ENCODE assay signal across 27 cellular contexts in the genomic region with DNA sequence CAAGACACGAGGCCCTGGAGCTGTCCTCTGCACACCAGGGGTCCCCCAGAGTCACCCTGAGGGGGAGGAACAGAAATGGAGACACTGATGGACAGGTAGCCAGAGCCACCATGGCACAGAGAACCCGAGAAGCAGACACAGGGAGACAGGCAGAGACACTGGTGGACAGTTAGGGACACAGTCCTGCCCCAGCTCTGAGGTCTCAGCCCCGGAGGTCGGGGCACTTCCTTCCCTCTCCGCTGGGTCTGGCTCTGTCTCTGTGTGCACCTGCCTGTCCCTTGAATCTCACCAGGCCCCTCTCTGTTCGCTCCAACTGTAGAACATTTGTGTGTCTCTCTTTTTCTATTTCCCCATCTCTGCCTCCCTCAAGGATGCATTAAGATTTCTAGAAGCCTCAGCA. TPM values are rescaled to one million over a fixed set of nuclear protein-coding genes. Genes with fewer than 3 reads are reported as not detected.
DNase-seq lines count a peak whose midpoint lies in the region; ATAC-seq, FAIRE-seq and TF ChIP-seq lines count a peak whose summit lies in the region.
"Had no signal": no experiment of that assay in that cellular context is flagged by ENCODE, and none has a peak within 500 bp of the region (broad histone marks: within the 10 kb centered on the region; RNA-seq: fewer than 3 reads in every experiment).

No MANE protein-coding gene starts in this region.

- no peaks in the 10 kb centered on the region for H4K20me1 ChIP-seq in osteoblast (ENCODE audit: insufficient read depth, low read length)
- H4K20me1 ChIP-seq: BLaER1 treated with 17β-estradiol and CSF1 and Interleukin-3, amounts not matched to agents 10 nM and 100 nM had no signal

- H3K9me3 ChIP-seq in kidney (ENCODE audit: control insufficient read depth in 1 of 2, low read length in 2 of 2), result peaks cover 2 to 6% of the 10 kb centered on the region in 2 donors
- peaks cover 3% of the 10 kb centered on the region for H3K9me3 ChIP-seq in osteoblast (ENCODE audit: low read depth, low read length)
- H3K9me3 ChIP-seq: BE2C had no signal

- H3K27ac Mint-ChIP-seq in activated CD8-positive, alpha-beta T cell treated with anti-CD3 and anti-CD28 coated beads, Interleukin-2, amount 10 ng/mL, durations not matched to agents 7 days and 5 days, result no peak overlapping the region
- no peak overlapping the region for H3K27ac Mint-ChIP-seq in activated CD8-positive, alpha-beta T cell treated with anti-CD3 and anti-CD28 coated beads for 36 hours
- H3K27ac Mint-ChIP-seq: CD14-positive monocyte; CD4-positive, alpha-beta T cell; GM23338; HFFc6 had no signal

- no peaks in the 10 kb centered on the region for H3K9me3 Mint-ChIP-seq in activated CD8-positive, alpha-beta T cell treated with anti-CD3 and anti-CD28 coated beads, Interleukin-2, amount 10 ng/mL, durations not matched to agents 7 days and 5 days (ENCODE audit: insufficient read depth)
- H3K9me3 Mint-ChIP-seq in activated CD8-positive, alpha-beta T cell treated with anti-CD3 and anti-CD28 coated beads for 36 hours, result peaks cover 3% of the 10 kb centered on the region

- H3K27ac ChIP-seq in kidney (ENCODE audit: low read depth in 2 of 2, low read length in 2 of 2) (no peak overlapping the region), osteoblast (ENCODE audit: low read depth, low read length) (no peak overlapping the region)
- H3K27ac ChIP-seq: 22Rv1; BLaER1 treated with 17β-estradiol and CSF1 and Interleukin-3, amounts not matched to agents 10 nM and 100 nM had no signal

- H3K4me1 Mint-ChIP-seq in activated CD8-positive, alpha-beta T cell treated with anti-CD3 and anti-CD28 coated beads, Interleukin-2, amount 10 ng/mL, durations not matched to agents 7 days and 5 days (ENCODE audit: low read depth), result no peaks in the 10 kb centered on the region
- no peaks in the 10 kb centered on the region for H3K4me1 Mint-ChIP-seq in activated CD8-positive, alpha-beta T cell treated with anti-CD3 and anti-CD28 coated beads for 36 hours (ENCODE audit: low read depth)
- H3K4me1 Mint-ChIP-seq: CD14-positive monocyte; CD8-positive, alpha-beta memory T cell had no signal

- H3K4me1 ChIP-seq in kidney (ENCODE audit: control insufficient read depth in 1 of 2, insufficient read depth in 1 of 2, low read depth in 1 of 2, low read length in 2 of 2), result no peaks in the 10 kb centered on the region
- H3K4me1 ChIP-seq in osteoblast (ENCODE audit: insufficient read depth, low read length), result no peaks in the 10 kb centered on the region
- H3K4me1 ChIP-seq: BE2C; BLaER1 treated with 17β-estradiol and CSF1 and Interleukin-3, amounts not matched to agents 10 nM and 100 nM; HAP-1 had no signal

- no peak overlapping the region for H3K4me3 Mint-ChIP-seq in activated CD8-positive, alpha-beta T cell treated with anti-CD3 and anti-CD28 coated beads, Interleukin-2, amount 10 ng/mL, durations not matched to agents 7 days and 5 days
- no peak overlapping the region for H3K4me3 Mint-ChIP-seq in activated CD8-positive, alpha-beta T cell treated with anti-CD3 and anti-CD28 coated beads for 36 hours
- H3K4me3 Mint-ChIP-seq: CD14-positive monocyte; CD4-positive, alpha-beta T cell; CD8-positive, alpha-beta memory T cell; GM23338; HFFc6 had no signal

- DNase-seq in activated CD8-positive, alpha-beta T cell treated with anti-CD3 and anti-CD28 coated beads, Interleukin-2, amount 10 ng/mL, durations not matched to agents 7 days and 5 days, result no peak
- no peak for DNase-seq in activated CD8-positive, alpha-beta T cell treated with anti-CD3 and anti-CD28 coated beads for 36 hours
- peak; percentile 47 for DNase-seq in kidney
- peak; percentile 46 for DNase-seq in osteoblast (ENCODE audit: insufficient read length, low spot score, missing footprints)
- no peak for DNase-seq in NCI-H2227 treated with DMSO at 0.1 percent for 48 hours (lab: John Stamatoyannopoulos, UW)
- no peak for DNase-seq in germinal center (ENCODE audit: low spot score)
- DNase-seq in occipital lobe (lab: John Stamatoyannopoulos, UW), result no peak
- DNase-seq: ACHN; AML-193; BE2C; CD4-positive, alpha-beta T cell; CD8-positive, alpha-beta memory T cell; DMS 273 treated with DMSO at 0.1 percent for 48 hours; DMS79; EL; GDM1; HFFc6 had no signal

- H3K4me2 ChIP-seq in osteoblast (ENCODE audit: insufficient read depth, low read length), result no peak overlapping the region
- H3K4me2 ChIP-seq: BLaER1 treated with 17β-estradiol and CSF1 and Interleukin-3, amounts not matched to agents 10 nM and 100 nM; GM23338 had no signal

- no peak overlapping the region for H2AFZ ChIP-seq in osteoblast (ENCODE audit: low read length)
- H2AFZ ChIP-seq: GM23338 had no signal

- intact Hi-C loops in activated CD8-positive, alpha-beta T cell treated with anti-CD3 and anti-CD28 coated beads for 36 hours (cut with micrococcal nuclease), result no loop called here
- intact Hi-C loops in kidney (cut with DNase I), result no loop called here

- H3K36me3 ChIP-seq in kidney (ENCODE audit: control insufficient read depth in 1 of 2, insufficient read depth in 2 of 2, low read length in 2 of 2) (no peaks in the 10 kb centered on the region), osteoblast (ENCODE audit: insufficient read depth, low read length) (no peaks in the 10 kb centered on the region)
- H3K36me3 ChIP-seq: BE2C, HAP-1 had no signal

- ATAC-seq in activated CD8-positive, alpha-beta T cell treated with anti-CD3 and anti-CD28 coated beads, Interleukin-2, amount 10 ng/mL, durations not matched to agents 7 days and 5 days, result peak; percentile 39
- no peak for ATAC-seq in activated CD8-positive, alpha-beta T cell treated with anti-CD3 and anti-CD28 coated beads for 36 hours
- ATAC-seq: GM12878, GM23338 had no signal

- TF ChIP-seq CTCF in activated CD8-positive, alpha-beta T cell treated with anti-CD3 and anti-CD28 coated beads for 36 hours (IDR thresholded peaks at IDR 0.05), result no peak
- no peak for TF ChIP-seq CTCF in kidney (IDR thresholded peaks at IDR 0.05; ENCODE audit: borderline replicate concordance, extremely low read depth, insufficient read depth)
- TF ChIP-seq CTCF in osteoblast (IDR thresholded peaks at IDR 0.05; ENCODE audit: extremely low read depth, low read depth, low read length), result no peak

- no peaks in the 10 kb centered on the region for H3K27me3 ChIP-seq in osteoblast (ENCODE audit: insufficient read depth, low read length)
- H3K27me3 ChIP-seq: BLaER1 treated with 17β-estradiol and CSF1 and Interleukin-3, amounts not matched to agents 10 nM and 100 nM had no signal

- no peak for FAIRE-seq in kidney (lab: Jason Lieb, UNC)
- FAIRE-seq: A204.1, D721Med, GM12878, GM18507 had no signal

- CTCF ChIA-PET in activated CD8-positive, alpha-beta T cell treated with anti-CD3 and anti-CD28 coated beads, Interleukin-2, amount 10 ng/mL, durations not matched to agents 7 days and 5 days (lab: Charles Lee), result no interaction called here
- CTCF ChIA-PET in activated CD8-positive, alpha-beta T cell treated with anti-CD3 and anti-CD28 coated beads for 36 hours (lab: Charles Lee), result no interaction called here

- peaks cover 9% of the 10 kb centered on the region for H3K27me3 Mint-ChIP-seq in activated CD8-positive, alpha-beta T cell treated with anti-CD3 and anti-CD28 coated beads, Interleukin-2, amount 10 ng/mL, durations not matched to agents 7 days and 5 days (ENCODE audit: low read depth)
- peaks cover under 1% of the 10 kb centered on the region for H3K27me3 Mint-ChIP-seq in activated CD8-positive, alpha-beta T cell treated with anti-CD3 and anti-CD28 coated beads for 36 hours

- no peaks in the 10 kb centered on the region for H3K36me3 Mint-ChIP-seq in activated CD8-positive, alpha-beta T cell treated with anti-CD3 and anti-CD28 coated beads, Interleukin-2, amount 10 ng/mL, durations not matched to agents 7 days and 5 days (ENCODE audit: low read depth)
- no peaks in the 10 kb centered on the region for H3K36me3 Mint-ChIP-seq in activated CD8-positive, alpha-beta T cell treated with anti-CD3 and anti-CD28 coated beads for 36 hours (ENCODE audit: low read depth)
- H3K36me3 Mint-ChIP-seq: CD14-positive monocyte had no signal

- POLR2A ChIA-PET in activated CD8-positive, alpha-beta T cell treated with anti-CD3 and anti-CD28 coated beads, Interleukin-2, amount 10 ng/mL, durations not matched to agents 7 days and 5 days (lab: Charles Lee), result no interaction called here
- POLR2A ChIA-PET in activated CD8-positive, alpha-beta T cell treated with anti-CD3 and anti-CD28 coated beads for 36 hours (lab: Charles Lee), result no interaction called here

- no peak overlapping the region for H3K4me3 ChIP-seq in kidney (ENCODE audit: low read length in 2 of 2)
- H3K4me3 ChIP-seq in osteoblast (ENCODE audit: insufficient read depth, low read length), result no peak overlapping the region
- H3K4me3 ChIP-seq: BLaER1 treated with 17β-estradiol and CSF1 and Interleukin-3, amounts not matched to agents 10 nM and 100 nM; GM12878; GM23338; HAP-1 had no signal

- H3K79me2 ChIP-seq in osteoblast (ENCODE audit: insufficient read depth, low read length), result no peaks in the 10 kb centered on the region

- H3K9ac ChIP-seq in kidney (ENCODE audit: low read length in 2 of 2), result no peak overlapping the region
- H3K9ac ChIP-seq: BLaER1 treated with 17β-estradiol and CSF1 and Interleukin-3, amounts not matched to agents 10 nM and 100 nM had no signal

RNA-seq across cellular contexts. Expression of a gene that starts 4.6 kb away (rescaled TPM):
- total RNA-seq in activated CD8-positive, alpha-beta T cell treated with anti-CD3 and anti-CD28 coated beads, Interleukin-2, amount 10 ng/mL, durations not matched to agents 7 days and 5 days, result under 1 TPM in 1 of 2 experiments, not detected in 1; 0.57 TPM
- total RNA-seq in activated CD8-positive, alpha-beta T cell treated with anti-CD3 and anti-CD28 coated beads for 36 hours, result under 1 TPM; 0.32 to 0.43 TPM
- total RNA-seq in kidney (0.22 TPM), osteoblast (not detected in 2 replicates), occipital lobe (not detected)
- not detected for polyA plus RNA-seq in kidney (ENCODE audit: insufficient read depth, low read depth, low replicate concordance)
- total RNA-seq: GM12878, GM23338, H4 had no signal
- polyA plus RNA-seq: CD14-positive monocyte; CD8-positive, alpha-beta memory T cell; GM12878 had no signal

RNA-seq across cellular contexts. Expression of a gene that starts 13.2 kb away (rescaled TPM):
- not detected for total RNA-seq in activated CD8-positive, alpha-beta T cell treated with anti-CD3 and anti-CD28 coated beads, Interleukin-2, amount 10 ng/mL, durations not matched to agents 7 days and 5 days
- total RNA-seq in activated CD8-positive, alpha-beta T cell treated with anti-CD3 and anti-CD28 coated beads for 36 hours, result not detected
- total RNA-seq in kidney, result not detected
- not detected for polyA plus RNA-seq in kidney (ENCODE audit: insufficient read depth, low read depth, low replicate concordance)
- total RNA-seq in osteoblast, result not detected in 2 replicates
- not detected for total RNA-seq in occipital lobe
- total RNA-seq: CD4-positive, alpha-beta T cell; CD8-positive, alpha-beta memory T cell; GM12878; H4; HFFc6 had no signal
- polyA plus RNA-seq: CD14-positive monocyte; CD8-positive, alpha-beta memory T cell; GM12878 had no signal

RNA-seq across cellular contexts. Expression of a gene that starts 30.1 kb away (rescaled TPM):
- total RNA-seq in activated CD8-positive, alpha-beta T cell treated with anti-CD3 and anti-CD28 coated beads, Interleukin-2, amount 10 ng/mL, durations not matched to agents 7 days and 5 days, result 1 to 10 TPM; 8.7 to 10.0 TPM
- total RNA-seq in activated CD8-positive, alpha-beta T cell treated with anti-CD3 and anti-CD28 coated beads for 36 hours, result 10 to 100 TPM; 10.6 to 11.1 TPM
- 8.4 TPM for total RNA-seq in kidney
- polyA plus RNA-seq in kidney (ENCODE audit: insufficient read depth, low read depth, low replicate concordance), result 5.2 TPM
- 4.1 and 4.3 TPM in 2 replicates for total RNA-seq in osteoblast
- 4.5 TPM for total RNA-seq in occipital lobe

RNA-seq across cellular contexts. Expression of a gene that starts 43.3 kb away (rescaled TPM):
- not detected for total RNA-seq in activated CD8-positive, alpha-beta T cell treated with anti-CD3 and anti-CD28 coated beads, Interleukin-2, amount 10 ng/mL, durations not matched to agents 7 days and 5 days
- total RNA-seq in activated CD8-positive, alpha-beta T cell treated with anti-CD3 and anti-CD28 coated beads for 36 hours, result not detected
- total RNA-seq in kidney (not detected), osteoblast (not detected in 2 replicates), occipital lobe (not detected)
- polyA plus RNA-seq in kidney (ENCODE audit: insufficient read depth, low read depth, low replicate concordance), result not detected
- total RNA-seq: CD4-positive, alpha-beta T cell; CD8-positive, alpha-beta memory T cell; GM12878; GM23338; H4; HFFc6 had no signal
- polyA plus RNA-seq: CD14-positive monocyte; CD8-positive, alpha-beta memory T cell; GM12878; GM23338 had no signal

RNA-seq across cellular contexts. Expression of a gene that starts 46.6 kb away (rescaled TPM):
- total RNA-seq in activated CD8-positive, alpha-beta T cell treated with anti-CD3 and anti-CD28 coated beads, Interleukin-2, amount 10 ng/mL, durations not matched to agents 7 days and 5 days, result under 1 TPM; 0.58 to 0.60 TPM
- total RNA-seq in activated CD8-positive, alpha-beta T cell treated with anti-CD3 and anti-CD28 coated beads for 36 hours, result under 1 TPM; 0.40 to 0.65 TPM
- total RNA-seq in kidney (8.1 TPM), osteoblast (under 0.01 TPM in 1 of 2 replicates, not detected in the other), occipital lobe (0.78 TPM)
- polyA plus RNA-seq in kidney (ENCODE audit: insufficient read depth, low read depth, low replicate concordance), result 1.6 TPM
- total RNA-seq: GM12878, GM23338, H4, HFFc6 had no signal
- polyA plus RNA-seq: GM23338 had no signal

Comparison
In these comparisons a context has a peak if more than half of its experiments do, and no peak if none do; other contexts are left out.
1. DNase-seq: peak in kidney (single experiment) and osteoblast (single experiment); none in activated CD8-positive, alpha-beta T cell treated with anti-CD3 and anti-CD28 coated beads, Interleukin-2, amount 10 ng/mL, durations not matched to agents 7 days and 5 days (single experiment), activated CD8-positive, alpha-beta T cell treated with anti-CD3 and anti-CD28 coated beads for 36 hours (single experiment), NCI-H2227 treated with DMSO at 0.1 percent for 48 hours (single experiment), germinal center (single experiment) and occipital lobe (single experiment).